19 cellular contexts compared by ENCODE assay signal in genomic region chr15:68085052-68085451, GRCh38.
"Had no signal": no experiment of that assay in that cellular context is flagged by ENCODE, and none has a peak within 500 bp of the region (broad histone marks: within the 10 kb centered on the region; RNA-seq: fewer than 3 reads in every experiment).

No MANE protein-coding gene starts in this region.

- ATAC-seq: activated CD8-positive, alpha-beta T cell treated with anti-CD3 and anti-CD28 coated beads, Interleukin-2, amount 10 ng/mL, durations not matched to agents 7 days and 5 days; gastrocnemius medialis; heart left ventricle had no signal

- H3K27me3 Mint-ChIP-seq: activated CD4-positive, alpha-beta T cell treated with anti-CD3 and anti-CD28 coated beads, Interleukin-2, amount 10 ng/mL, durations not matched to agents 7 days and 5 days; activated T-cell treated with anti-CD3 and anti-CD28 coated beads, Interleukin-2, amount 50 U/mL, for 24 hours had no signal

- DNase-seq: activated CD4-positive, alpha-beta T cell treated with anti-CD3 and anti-CD28 coated beads, Interleukin-2, amount 10 ng/mL, durations not matched to agents 7 days and 5 days; activated CD8-positive, alpha-beta T cell treated with anti-CD3 and anti-CD28 coated beads, Interleukin-2, amount 10 ng/mL, durations not matched to agents 7 days and 5 days; activated naive CD4-positive, alpha-beta T cell treated with Interleukin-2 at 50 U/mL for 16 hours; activated T-cell treated with anti-CD3 and anti-CD28 coated beads, Interleukin-2, amount 50 U/mL, for 24 hours; amniotic stem cell; dermis blood vessel endothelial cell; gastrocnemius medialis; heart left ventricle; left lung; midbrain; occipital lobe; posterior cingulate gyrus; stimulated activated CD8-positive, alpha-beta memory T cell treated with anti-CD3 and anti-CD28 coated beads, Interleukin-4, amount 100 ng/mL, for 48 hours; stimulated activated naive CD4-positive, alpha-beta T cell; substantia nigra; tibial artery had no signal

- H3K27ac ChIP-seq: epithelial cell of prostate, gastrocnemius medialis, heart left ventricle, tibial artery had no signal

- H3K4me3 Mint-ChIP-seq: activated CD4-positive, alpha-beta T cell treated with anti-CD3 and anti-CD28 coated beads, Interleukin-2, amount 10 ng/mL, durations not matched to agents 7 days and 5 days; activated CD8-positive, alpha-beta T cell treated with anti-CD3 and anti-CD28 coated beads, Interleukin-2, amount 10 ng/mL, durations not matched to agents 7 days and 5 days; activated T-cell treated with anti-CD3 and anti-CD28 coated beads, Interleukin-2, amount 50 U/mL, for 24 hours; nephron had no signal

- H3K27me3 ChIP-seq: gastrocnemius medialis, heart left ventricle, left lung, tibial artery had no signal

- H3K27ac Mint-ChIP-seq: activated CD4-positive, alpha-beta T cell treated with anti-CD3 and anti-CD28 coated beads, Interleukin-2, amount 10 ng/mL, durations not matched to agents 7 days and 5 days; activated CD8-positive, alpha-beta T cell treated with anti-CD3 and anti-CD28 coated beads, Interleukin-2, amount 10 ng/mL, durations not matched to agents 7 days and 5 days; activated T-cell treated with anti-CD3 and anti-CD28 coated beads, Interleukin-2, amount 50 U/mL, for 24 hours; activated T-helper 2 cell treated with anti-CD3 and anti-CD28 coated beads, Interferon-gamma antibody, Interleukin-2, Interleukin-4, amounts not matched to agents 10 μg/mL and 5 μg/mL and 100 μg/mL, durations not matched to agents 14 hours and 24 hours and 36 hours; nephron had no signal

- H3K9me3 Mint-ChIP-seq: activated CD4-positive, alpha-beta T cell treated with anti-CD3 and anti-CD28 coated beads, Interleukin-2, amount 10 ng/mL, durations not matched to agents 7 days and 5 days; activated T-cell treated with anti-CD3 and anti-CD28 coated beads, Interleukin-2, amount 50 U/mL, for 24 hours; activated T-helper 2 cell treated with anti-CD3 and anti-CD28 coated beads, Interferon-gamma antibody, Interleukin-2, Interleukin-4, amounts not matched to agents 10 μg/mL and 5 μg/mL and 100 μg/mL, durations not matched to agents 14 hours and 24 hours and 36 hours; nephron had no signal

- H3K4me3 ChIP-seq: gastrocnemius medialis, heart left ventricle, left lung, tibial artery had no signal

- H3K9me3 ChIP-seq: gastrocnemius medialis, heart left ventricle, left lung, tibial artery had no signal
